In the genomic region with DNA sequence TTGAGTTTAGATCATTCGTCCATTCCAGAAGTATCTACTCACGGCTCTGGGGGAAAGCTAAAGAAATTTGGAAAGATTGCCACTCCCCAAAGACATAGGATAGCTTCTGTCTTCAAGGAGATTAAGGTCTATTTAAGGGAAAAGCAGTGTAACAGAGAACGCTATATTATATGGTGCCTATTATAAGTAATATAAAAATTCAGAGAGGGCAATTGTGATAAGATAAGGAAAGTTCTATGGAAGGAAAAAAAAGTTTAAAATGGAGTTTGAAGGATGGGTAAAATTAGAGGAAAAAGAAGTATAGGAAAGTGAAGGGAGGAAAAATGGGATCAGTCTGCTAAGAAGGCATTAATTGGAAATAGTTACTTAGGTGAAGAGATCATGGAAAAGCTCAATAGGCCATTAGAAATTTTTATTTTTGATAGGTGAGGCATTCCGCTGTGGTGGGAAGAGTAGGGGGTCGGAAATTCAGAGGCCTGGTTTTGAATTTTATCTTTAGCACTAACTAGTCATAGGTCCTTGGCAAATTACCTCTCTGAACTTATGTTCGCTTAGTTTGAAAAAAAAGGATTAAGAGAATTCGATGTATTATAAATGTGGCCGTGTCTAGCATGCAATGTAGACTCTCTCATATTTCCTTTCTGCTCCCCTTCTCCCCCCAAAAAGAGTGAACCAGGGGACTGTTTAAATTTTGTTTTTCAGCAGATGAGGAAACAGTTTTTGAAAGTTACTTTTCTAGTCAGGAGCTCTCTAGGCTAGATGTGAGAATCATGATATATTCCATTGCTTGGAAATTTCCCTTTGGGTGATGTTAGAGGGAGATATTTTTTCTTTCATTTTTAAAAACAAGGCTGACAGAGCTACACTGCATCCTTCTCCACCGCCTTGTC, we compare ENCODE assay signal across 8 cellular contexts. TPM values are rescaled to one million over a fixed set of nuclear protein-coding genes. Genes with fewer than 3 reads are reported as not detected.
DNase-seq lines count a peak whose midpoint lies in the region; ATAC-seq and TF ChIP-seq lines count a peak whose summit lies in the region.

No MANE protein-coding gene starts in this region.

- H3K9ac ChIP-seq in BLaER1 (0 out of 2 replicates have a peak overlapping the region, but pooled peaks have one; percentile 42), Loucy (ENCODE audit: low read depth, low read length, poor library complexity, severe bottlenecking) (peak overlapping the region; percentile 60)

- peaks cover 37% of the 10 kb centered on the region for H3K4me1 Mint-ChIP-seq in dendritic cell treated with granulocyte-macrophage colony-stimulating factor and Interleukin-4, amounts not matched to agents 40 ng/mL and 50 ng/mL, for 4 days (ENCODE audit: low read depth)
- H3K4me1 Mint-ChIP-seq in natural killer cell treated with Interleukin-12 subunit alpha and Interleukin-12 subunit beta and Interleukin-15 and Interleukin-18, amount 100 ng/mL, for 72 hours (ENCODE audit: low read depth in 2 of 2) = peaks cover 44 to 52% of the 10 kb centered on the region in 2 donors

- H3K79me2 ChIP-seq in Loucy (ENCODE audit: insufficient read depth, low read length) = peaks cover 41% of the 10 kb centered on the region

- H3K9me3 ChIP-seq in BLaER1 = peaks cover 27% of the 10 kb centered on the region
- no peaks in the 10 kb centered on the region for H3K9me3 ChIP-seq in Loucy (ENCODE audit: insufficient read depth, low read depth, low read length)

- H3K27me3 ChIP-seq in BLaER1 (no peaks in the 10 kb centered on the region), Loucy (ENCODE audit: insufficient read depth, low read length, poor library complexity, severe bottlenecking) (peaks cover 5% of the 10 kb centered on the region)

- H3K27me3 Mint-ChIP-seq in dendritic cell treated with granulocyte-macrophage colony-stimulating factor and Interleukin-4, amounts not matched to agents 40 ng/mL and 50 ng/mL, for 4 days = peaks cover 4% of the 10 kb centered on the region
- no peaks in the 10 kb centered on the region for H3K27me3 Mint-ChIP-seq in natural killer cell treated with Interleukin-12 subunit alpha and Interleukin-12 subunit beta and Interleukin-15 and Interleukin-18, amount 100 ng/mL, for 72 hours

- H3K9me3 Mint-ChIP-seq in dendritic cell treated with granulocyte-macrophage colony-stimulating factor and Interleukin-4, amounts not matched to agents 40 ng/mL and 50 ng/mL, for 4 days = no peaks in the 10 kb centered on the region
- H3K9me3 Mint-ChIP-seq in natural killer cell treated with Interleukin-12 subunit alpha and Interleukin-12 subunit beta and Interleukin-15 and Interleukin-18, amount 100 ng/mL, for 72 hours = no peaks in the 10 kb centered on the region

- H2AFZ ChIP-seq in Loucy (ENCODE audit: low read length) = peak overlapping the region; percentile 95

- H3K4me3 Mint-ChIP-seq in dendritic cell treated with granulocyte-macrophage colony-stimulating factor and Interleukin-4, amounts not matched to agents 40 ng/mL and 50 ng/mL, for 4 days = peak overlapping the region; percentile 90
- peak overlapping the region; percentile 92 for H3K4me3 Mint-ChIP-seq in natural killer cell treated with Interleukin-12 subunit alpha and Interleukin-12 subunit beta and Interleukin-15 and Interleukin-18, amount 100 ng/mL, for 72 hours

- no peak for ATAC-seq in natural killer cell treated with Interleukin-12 subunit alpha and Interleukin-12 subunit beta and Interleukin-15 and Interleukin-18, amount 100 ng/mL, for 72 hours
- ATAC-seq in left colon = no peak

- no peaks in the 10 kb centered on the region for H3F3A ChIP-seq in Loucy (ENCODE audit: low read depth)

- peaks cover 36% of the 10 kb centered on the region for H4K20me1 ChIP-seq in BLaER1
- H4K20me1 ChIP-seq in Loucy (ENCODE audit: insufficient read depth, low read length, poor library complexity, severe bottlenecking) = peaks cover 37% of the 10 kb centered on the region

- intact Hi-C loops in dendritic cell treated with granulocyte-macrophage colony-stimulating factor and Interleukin-4, amounts not matched to agents 40 ng/mL and 50 ng/mL, for 4 days (cut with micrococcal nuclease) = loop anchor here (5.0 to 10.0 kb wide), 2 partner anchors 37 to 135 kb away; a partner anchor contains a TSS
- intact Hi-C loops in head of caudate nucleus (cut with DNase I) (no loop called here), left colon (cut with DNase I, micrococcal nuclease) (no loop called here)

- H3K36me3 Mint-ChIP-seq in dendritic cell treated with granulocyte-macrophage colony-stimulating factor and Interleukin-4, amounts not matched to agents 40 ng/mL and 50 ng/mL, for 4 days (ENCODE audit: low read depth) = peaks cover 14% of the 10 kb centered on the region
- H3K36me3 Mint-ChIP-seq in natural killer cell treated with Interleukin-12 subunit alpha and Interleukin-12 subunit beta and Interleukin-15 and Interleukin-18, amount 100 ng/mL, for 72 hours = peaks cover 8% of the 10 kb centered on the region

- TF ChIP-seq CTCF in Loucy (conservative IDR thresholded peaks at IDR 0.05; ENCODE audit: low read length) = no peak

- peaks cover 12% of the 10 kb centered on the region for H3K36me3 ChIP-seq in BLaER1
- no peaks in the 10 kb centered on the region for H3K36me3 ChIP-seq in Loucy (ENCODE audit: insufficient read depth, low read length)

- H3K9me2 ChIP-seq in Loucy (replicated peaks; ENCODE audit: low read depth, low read length) = no peaks in the 10 kb centered on the region

- H3K4me2 ChIP-seq in BLaER1 (peak overlapping the region; percentile 74), Loucy (ENCODE audit: low read depth, low read length, poor library complexity, severe bottlenecking) (peak overlapping the region; percentile 74)

- no peak for DNase-seq in natural killer cell treated with Interleukin-12 subunit alpha and Interleukin-12 subunit beta and Interleukin-15 and Interleukin-18, amount 100 ng/mL, for 72 hours (ENCODE audit: low spot score)
- DNase-seq in head of caudate nucleus (no peak), C1 segment of cervical spinal cord (lab: John Stamatoyannopoulos, UW) (no peak), MV-4-11 (lab: John Stamatoyannopoulos, UW) (no peak), left colon (no peak)

- H3K27ac ChIP-seq in BLaER1 = no peak overlapping the region; the same call in 1 of the 2 replicates

- H3K4me1 ChIP-seq in BLaER1 (peaks cover 67% of the 10 kb centered on the region), Loucy (ENCODE audit: insufficient read depth, low read length, poor library complexity, severe bottlenecking) (peaks cover 33% of the 10 kb centered on the region)

- H3K4me3 ChIP-seq in BLaER1 (peak overlapping the region; percentile 85), Loucy (ENCODE audit: low read length, poor library complexity, severe bottlenecking) (peak overlapping the region; percentile 97)

- peak overlapping the region; percentile 95 for H3K27ac Mint-ChIP-seq in dendritic cell treated with granulocyte-macrophage colony-stimulating factor and Interleukin-4, amounts not matched to agents 40 ng/mL and 50 ng/mL, for 4 days
- peak overlapping the region; percentile 99 to 100 for H3K27ac Mint-ChIP-seq in natural killer cell treated with Interleukin-12 subunit alpha and Interleukin-12 subunit beta and Interleukin-15 and Interleukin-18, amount 100 ng/mL, for 72 hours

RNA-seq across cellular contexts. Expression of a gene that starts 0.9 kb away (rescaled TPM):
- total RNA-seq in natural killer cell treated with Interleukin-12 subunit alpha and Interleukin-12 subunit beta and Interleukin-15 and Interleukin-18, amount 100 ng/mL, for 72 hours = 100 to 1,000 TPM; 134 to 141 TPM
- total RNA-seq in left colon = 10 to 100 TPM; 45.6 to 54.1 TPM

RNA-seq across cellular contexts. Expression of a gene that starts 19.2 kb away (rescaled TPM):
- 1 to 10 TPM in 1 of 2 donors, under 1 TPM in 1; 0.92 to 1.1 TPM for total RNA-seq in natural killer cell treated with Interleukin-12 subunit alpha and Interleukin-12 subunit beta and Interleukin-15 and Interleukin-18, amount 100 ng/mL, for 72 hours
- not detected for total RNA-seq in left colon
